In genomic region chr6:17239260-17239659, GRCh38 we compare ENCODE assay signal across 36 cellular contexts. TPM values are rescaled to one million over a fixed set of nuclear protein-coding genes. Genes with fewer than 3 reads are reported as not detected.
"Had no signal": no experiment of that assay in that cellular context is flagged by ENCODE, and none has a peak within 500 bp of the region (broad histone marks: within the 10 kb centered on the region; RNA-seq: fewer than 3 reads in every experiment).

No MANE protein-coding gene starts in this region.

- H3K4me3 ChIP-seq: MG63 had no signal

- H3K27ac ChIP-seq: KMS-11 had no signal

- H3K27me3 ChIP-seq: MG63 had no signal

- DNase-seq: Karpas-422, Kasumi-1, MG63, MM.1S, MV-4-11, NCI-H1048, NCI-H1092, NCI-H1092 treated with DMSO at 0.1 percent for 48 hours, NCI-H1105, NCI-H1105 treated with DMSO at 0.1 percent for 48 hours, NCI-H1417, NCI-H1417 treated with DMSO at 0.1 percent for 48 hours, NCI-H1436, NCI-H1436 treated with DMSO at 0.1 percent for 48 hours, NCI-H146, NCI-H1694, NCI-H1694 treated with DMSO at 0.1 percent for 48 hours, NCI-H187, NCI-H187 treated with DMSO at 0.1 percent for 48 hours, NCI-H1930, NCI-H2029, NCI-H2029 treated with DMSO at 0.1 percent for 48 hours, NCI-H2081, NCI-H2081 treated with DMSO at 0.1 percent for 48 hours, NCI-H2107, NCI-H2171, NCI-H2171 treated with DMSO at 0.1 percent for 48 hours, NCI-H2227 treated with DMSO at 0.1 percent for 48 hours, NCI-H226, NCI-H345, NCI-H446, NCI-H446 treated with DMSO at 0.1 percent for 48 hours, NCI-H510A, NCI-H510A treated with DMSO at 0.1 percent for 48 hours had no signal

- H3K9ac ChIP-seq: KMS-11 had no signal

- H3K4me2 ChIP-seq: KMS-11 had no signal

- H3K36me3 ChIP-seq: MG63 had no signal

RNA-seq across cellular contexts. Expression of gene RBM24, which starts 41.9 kb away (rescaled TPM):
- total RNA-seq: MCF 10A had no signal
